In genomic region chr19:16111909-16112752, GRCh38 we compare ENCODE assay signal across 8 cellular contexts. TPM values are rescaled to one million over a fixed set of nuclear protein-coding genes. Genes with fewer than 3 reads are reported as not detected.
DNase-seq lines count a peak whose midpoint lies in the region; ATAC-seq and TF ChIP-seq lines count a peak whose summit lies in the region.

No MANE protein-coding gene starts in this region.

- H3K4me3 ChIP-seq in ascending aorta, result peak overlapping the region; percentile 96 to 97
- peak overlapping the region; percentile 90 to 94 for H3K4me3 ChIP-seq in left lung
- peak overlapping the region; percentile 64 to 94 (median 88) for H3K4me3 ChIP-seq in tibial nerve

- peaks cover 16 to 22% of the 10 kb centered on the region in 2 donors for H3K4me1 ChIP-seq in ascending aorta
- peaks cover 6 to 54% of the 10 kb centered on the region in 2 donors for H3K4me1 ChIP-seq in left lung
- peaks cover 0 to 53% (median 41%) of the 10 kb centered on the region in 4 donors for H3K4me1 ChIP-seq in tibial nerve

- ATAC-seq in activated T-cell treated with anti-CD3 and anti-CD28 coated beads, Interleukin-2, amount 50 U/mL, for 4 hours, result no peak
- ATAC-seq in left lung (peak; percentile 1), HG03175 (IDR thresholded peaks at IDR 0.05; ENCODE audit: unreplicated experiment) (no peak)

- no peaks in the 10 kb centered on the region for H3K27me3 ChIP-seq in ascending aorta
- H3K27me3 ChIP-seq in left lung, result no peaks in the 10 kb centered on the region
- H3K27me3 ChIP-seq in tibial nerve, result no peaks in the 10 kb centered on the region

- 1 to 2% methylated on average over 25 to 34 of the region's 37 CpGs for WGBS in tibial nerve, 2 donors

- no peaks in the 10 kb centered on the region for H3K27me3 Mint-ChIP-seq in activated T-cell treated with anti-CD3 and anti-CD28 coated beads, Interleukin-2, amount 50 U/mL, for 4 hours (ENCODE audit: low read depth)

- H3K9me3 ChIP-seq in ascending aorta, result no peaks in the 10 kb centered on the region
- H3K9me3 ChIP-seq in left lung, result no peaks in the 10 kb centered on the region
- H3K9me3 ChIP-seq in tibial nerve, result no peaks in the 10 kb centered on the region

- peak in 1 of 2 donors; percentile 3 for TF ChIP-seq EP300 in tibial nerve (IDR thresholded peaks at IDR 0.05)

- peaks cover 39% of the 10 kb centered on the region for H3K4me1 Mint-ChIP-seq in activated T-cell treated with anti-CD3 and anti-CD28 coated beads, Interleukin-2, amount 50 U/mL, for 4 hours (ENCODE audit: low read depth)

- peak overlapping the region; percentile 88 to 91 for H3K27ac ChIP-seq in ascending aorta
- H3K27ac ChIP-seq in left lung, result peak overlapping the region; percentile 81 to 92
- H3K27ac ChIP-seq in tibial nerve, result peak overlapping the region; percentile 89 to 97 (median 95)

- TF ChIP-seq CTCF in ascending aorta (IDR thresholded peaks at IDR 0.05) (no peak), left lung (IDR thresholded peaks at IDR 0.05) (no peak), tibial nerve (IDR thresholded peaks at IDR 0.05) (no peak)

- H3K36me3 ChIP-seq in ascending aorta, result no peaks in the 10 kb centered on the region
- H3K36me3 ChIP-seq in left lung, result peaks cover 0 to 26% of the 10 kb centered on the region in 2 donors
- peaks cover 0 to 11% (median 0%) of the 10 kb centered on the region in 3 donors for H3K36me3 ChIP-seq in tibial nerve

- intact Hi-C loops in ascending aorta (cut with DNase I) (loop anchor here (1.0 to 5.0 kb wide), 6 partner anchors 48 to 275 kb away; partner anchors contain the start of genes AP1M1 and FAM32A), left lung (cut with DNase I) (no loop called here)

- H3K4me3 Mint-ChIP-seq in activated T-cell treated with anti-CD3 and anti-CD28 coated beads, Interleukin-2, amount 50 U/mL, for 4 hours, result peak overlapping the region; percentile 98

- H3K9me3 Mint-ChIP-seq in activated T-cell treated with anti-CD3 and anti-CD28 coated beads, Interleukin-2, amount 50 U/mL, for 4 hours, result no peaks in the 10 kb centered on the region

- peak; percentile 41 to 74 for TF ChIP-seq POLR2A in tibial nerve (IDR thresholded peaks at IDR 0.05)

- peaks cover 10% of the 10 kb centered on the region for H3K36me3 Mint-ChIP-seq in activated T-cell treated with anti-CD3 and anti-CD28 coated beads, Interleukin-2, amount 50 U/mL, for 4 hours (ENCODE audit: insufficient read depth)

- no peak for DNase-seq in activated T-cell treated with anti-CD3 and anti-CD28 coated beads, Interleukin-2, amount 50 U/mL, for 4 hours
- DNase-seq in activated T-cell treated with anti-CD3 and anti-CD28 coated beads for 4 hours (no peak), ascending aorta (ENCODE audit: low spot score in 2 of 2) (no peak), left lung (no peak), tibial nerve (ENCODE audit: low spot score in 2 of 2) (no peak), superior temporal gyrus (ENCODE audit: extremely low spot score) (no peak)
- DNase-seq in stimulated activated CD4-positive, alpha-beta T cell treated with anti-CD3 and anti-CD28 coated beads, Interleukin-12 subunit alpha, Interleukin-12 subunit beta, amount 100 ng/mL, for 4 hours, result no peak

RNA-seq across cellular contexts. Expression of gene RAB8A, which starts 0.4 kb away (rescaled TPM):
- 100 to 1,000 TPM; 140 to 167 (median 153) TPM for total RNA-seq in activated T-cell treated with anti-CD3 and anti-CD28 coated beads, Interleukin-2, amount 50 U/mL, for 4 hours
- 35.1 TPM for total RNA-seq in ascending aorta
- 10 to 100 TPM; 70.7 to 88.8 TPM for total RNA-seq in left lung
- 10 to 100 TPM; 27.3 to 42.9 (median 36.3) TPM for total RNA-seq in tibial nerve

RNA-seq across cellular contexts. Expression of gene HSH2D, which starts 31.4 kb away (rescaled TPM):
- 1 to 10 TPM; 5.7 to 9.2 (median 7.0) TPM for total RNA-seq in activated T-cell treated with anti-CD3 and anti-CD28 coated beads, Interleukin-2, amount 50 U/mL, for 4 hours
- total RNA-seq in ascending aorta (not detected), left lung (1 to 10 TPM; 7.1 to 8.5 TPM), tibial nerve (under 1 TPM in 1 of 4 donors, not detected in 3; 0.22 TPM)

RNA-seq across cellular contexts. Expression of gene TPM4, which starts 35.8 kb away (rescaled TPM):
- total RNA-seq in activated T-cell treated with anti-CD3 and anti-CD28 coated beads, Interleukin-2, amount 50 U/mL, for 4 hours, result 100 to 1,000 TPM; 153 to 177 (median 168) TPM
- 619 TPM for total RNA-seq in ascending aorta
- total RNA-seq in left lung, result 100 to 1,000 TPM; 437 to 536 TPM
- 100 to 1,000 TPM; 471 to 530 (median 493) TPM for total RNA-seq in tibial nerve
